8 cellular contexts compared by ENCODE assay signal in genomic region chr3:40179016-40179415, GRCh38.
A peak's percentile ranks its signal among the peaks of the same experiment; 100 is the strongest.
DNase-seq lines count a peak whose midpoint lies in the region; ATAC-seq and TF ChIP-seq lines count a peak whose summit lies in the region.

No MANE protein-coding gene starts in this region.

- peaks cover 4 to 14% (median 13%) of the 10 kb centered on the region in 3 donors for H3K36me3 ChIP-seq in tibial artery

- DNase-seq in NCI-H1694 treated with DMSO at 0.1 percent for 48 hours (lab: John Stamatoyannopoulos, UW): peak; percentile 3
- DNase-seq in NCI-H1694 (lab: John Stamatoyannopoulos, UW): no peak
- peak; percentile 7 for DNase-seq in HPDE6-E6E7 (ENCODE audit: extremely low spot score)
- DNase-seq in OCI-M2 (lab: John Stamatoyannopoulos, UW; ENCODE audit: unreplicated experiment): peak; percentile 4
- DNase-seq in activated T-cell treated with anti-CD3 and anti-CD28 coated beads, Interleukin-2, amount 50 U/mL, for 72 hours: peak; percentile 54 to 63
- DNase-seq in fibroblast of the aortic adventitia (ENCODE audit: low read depth): peak; percentile 85
- peak in 51 of 56 donors; percentile 21 to 91 (median 64) for DNase-seq in nucleus accumbens (lab: John Stamatoyannopoulos, UW)
- DNase-seq in tibial artery: peak in 1 of 2 donors; percentile 73

- no peaks in the 10 kb centered on the region for H3K9me3 Mint-ChIP-seq in activated T-cell treated with anti-CD3 and anti-CD28 coated beads, Interleukin-2, amount 50 U/mL, for 72 hours

- no peaks in the 10 kb centered on the region for H3K4me1 Mint-ChIP-seq in activated T-cell treated with anti-CD3 and anti-CD28 coated beads, Interleukin-2, amount 50 U/mL, for 72 hours (ENCODE audit: low read depth)

- H3K27ac Mint-ChIP-seq in activated T-cell treated with anti-CD3 and anti-CD28 coated beads, Interleukin-2, amount 50 U/mL, for 72 hours: no peak overlapping the region

- H3K4me3 ChIP-seq in fibroblast of the aortic adventitia (ENCODE audit: low read depth, low read length) (no peak overlapping the region), tibial artery (no peak overlapping the region)

- no peak overlapping the region for H3K4me3 Mint-ChIP-seq in activated T-cell treated with anti-CD3 and anti-CD28 coated beads, Interleukin-2, amount 50 U/mL, for 72 hours

- H3K27me3 Mint-ChIP-seq in activated T-cell treated with anti-CD3 and anti-CD28 coated beads, Interleukin-2, amount 50 U/mL, for 72 hours (ENCODE audit: low read depth): no peaks in the 10 kb centered on the region

- H3K27ac ChIP-seq in tibial artery: peak overlapping the region in 1 of 2 donors; percentile 42

- no peaks in the 10 kb centered on the region for H3K9me3 ChIP-seq in tibial artery

- no peaks in the 10 kb centered on the region for H3K36me3 Mint-ChIP-seq in activated T-cell treated with anti-CD3 and anti-CD28 coated beads, Interleukin-2, amount 50 U/mL, for 72 hours (ENCODE audit: insufficient read depth in 2 of 2)

- ATAC-seq in activated T-cell treated with anti-CD3 and anti-CD28 coated beads, Interleukin-2, amount 50 U/mL, for 72 hours (replicated peaks in 1 of 2): peak; percentile 40 to 44

- intact Hi-C loops in tibial artery (cut with DNase I; ENCODE audit: low total_unique reads): loop anchor here (5.0 kb wide), 1 partner anchor 452 kb away; no protein-coding TSS in a partner anchor

- H3K4me1 ChIP-seq in tibial artery: peaks cover 7 to 13% (median 9%) of the 10 kb centered on the region in 4 donors

- no peaks in the 10 kb centered on the region for H3K27me3 ChIP-seq in tibial artery

- TF ChIP-seq CTCF in fibroblast of the aortic adventitia (IDR thresholded peaks at IDR 0.05; ENCODE audit: insufficient read depth, low read length) (peak; percentile 68), tibial artery (IDR thresholded peaks at IDR 0.05) (peak; percentile 69 to 82)
